ENCODE assay signal across 1 cellular context in the genomic region with DNA sequence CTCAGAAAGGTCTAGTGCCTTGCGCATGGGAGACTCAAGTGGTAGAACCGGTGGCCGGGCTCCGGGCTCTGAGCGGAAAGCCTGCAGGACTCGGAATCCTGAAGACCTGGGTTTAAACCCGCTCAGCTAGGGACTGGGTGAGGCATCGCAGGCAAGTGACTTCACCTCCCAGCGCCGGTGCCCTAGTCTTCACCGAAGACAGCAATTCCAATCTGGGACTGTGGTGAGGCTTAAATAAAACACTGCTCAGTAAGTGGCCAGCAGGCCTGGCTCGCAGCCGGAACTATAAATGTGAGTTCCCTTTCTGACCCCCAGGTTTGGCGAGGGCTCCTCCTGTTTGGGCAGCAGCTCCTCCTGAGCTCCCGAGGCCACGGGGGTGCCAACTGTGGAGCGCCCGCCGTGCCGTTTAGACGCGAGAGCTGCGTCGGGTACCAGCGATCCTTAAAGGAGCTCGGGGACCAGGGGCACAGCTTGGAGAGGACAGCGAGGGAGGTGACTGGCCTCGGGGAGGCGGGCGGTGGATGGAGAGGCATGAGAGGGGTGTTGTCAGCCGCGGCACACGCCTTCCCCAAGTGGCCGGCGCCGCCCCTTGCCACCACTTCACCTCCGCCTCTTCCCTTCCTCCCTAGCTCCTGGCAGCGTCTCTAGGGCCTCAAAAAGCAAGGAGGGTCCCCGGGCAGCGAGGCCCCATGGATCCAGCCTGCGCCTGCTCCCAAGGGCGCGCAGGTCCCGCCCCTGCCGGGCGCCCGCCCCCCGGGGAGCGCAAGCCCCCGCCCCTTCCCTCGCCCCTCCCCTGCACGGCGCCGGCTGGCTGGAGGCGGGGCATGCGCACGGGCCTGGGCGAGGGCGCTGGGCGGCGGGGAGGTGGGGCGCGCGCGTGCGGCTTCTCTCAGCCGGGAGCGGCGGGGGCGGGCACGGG.
TF ChIP-seq lines count a peak whose summit lies in the region.

No MANE protein-coding gene starts in this region.

TF ChIP-seq in Ishikawa, 13 proteins besides CTCF, POLR2A, EP300 and RAD21 (continued from another document):
- peak; percentile 21; the same call in 1 of the 2 replicates for TF ChIP-seq TAF1 (IDR thresholded peaks at IDR 0.05; ENCODE audit: low read depth)
